ENCODE assay signal across 10 cellular contexts in genomic region chr7:35716038-35716803, GRCh38. TPM values are rescaled to one million over a fixed set of nuclear protein-coding genes. Genes with fewer than 3 reads are reported as not detected.
A peak's percentile ranks its signal among the peaks of the same experiment; 100 is the strongest.
DNase-seq lines count a peak whose midpoint lies in the region; ATAC-seq, FAIRE-seq and TF ChIP-seq lines count a peak whose summit lies in the region.
"Had no signal": no experiment of that assay in that cellular context is flagged by ENCODE, and none has a peak within 500 bp of the region (broad histone marks: within the 10 kb centered on the region; RNA-seq: fewer than 3 reads in every experiment).

No MANE protein-coding gene starts in this region.

- peak; percentile 26 for DNase-seq in GM03348 (ENCODE audit: low spot score)
- DNase-seq in astrocyte of the hippocampus (ENCODE audit: low read depth, low spot score), result peak; percentile 53
- peak; percentile 62 to 87 for DNase-seq in hippocampal formation (lab: John Stamatoyannopoulos, UW)
- DNase-seq in gastrocnemius medialis, result peak; percentile 31 to 57
- no peak for DNase-seq in SKM-1 treated with dmso at 0.1 percent for 144 hours (lab: John Stamatoyannopoulos, UW; ENCODE audit: unreplicated experiment)
- no peak for DNase-seq in RCC 7860 (ENCODE audit: low spot score)
- DNase-seq: activated naive CD8-positive, alpha-beta T cell treated with anti-CD3 and anti-CD28 coated beads, Interleukin-2, amount 10 ng/mL, durations not matched to agents 7 days and 5 days; stimulated activated CD4-positive, alpha-beta T cell treated with anti-CD3 and anti-CD28 coated beads, Interleukin-4, amount 100 ng/mL, for 4 hours had no signal

- no peaks in the 10 kb centered on the region for H3K36me3 ChIP-seq in gastrocnemius medialis

- no peaks in the 10 kb centered on the region for H3K27me3 ChIP-seq in gastrocnemius medialis

- no peak for TF ChIP-seq POLR2A in gastrocnemius medialis (IDR thresholded peaks at IDR 0.05)

- intact Hi-C loops in gastrocnemius medialis (cut with DNase I; ENCODE audit: low total_unique reads), result loop anchor here (5.0 kb wide), 1 partner anchor 36 kb away; no protein-coding TSS in a partner anchor

- ATAC-seq in gastrocnemius medialis, result peak; percentile 82 to 90
- no peak for ATAC-seq in HG02884 (IDR thresholded peaks at IDR 0.05; ENCODE audit: unreplicated experiment)
- no peak for ATAC-seq in GM19452 (IDR thresholded peaks at IDR 0.05; ENCODE audit: unreplicated experiment)

- H3K27ac ChIP-seq in gastrocnemius medialis, result peak overlapping the region; percentile 48 to 75 (median 70)

- TF ChIP-seq CTCF in gastrocnemius medialis (IDR thresholded peaks at IDR 0.05 in 4 of 5, conservative IDR thresholded peaks at IDR 0.05 in 1 of 5), result no peak

- FAIRE-seq in RCC 7860 (lab: Jason Lieb, UNC), result no peak

- H3K4me3 ChIP-seq in gastrocnemius medialis, result peak overlapping the region; percentile 28 to 35 (median 30)

- H3K9me3 ChIP-seq in gastrocnemius medialis, result no peaks in the 10 kb centered on the region

- in situ Hi-C loops in gastrocnemius medialis (cut with MboI; ENCODE audit: low sequenced_read_pairs in 4 of 4), result loop anchor here in 1 of 4 donors (25.0 kb wide), 2 partner anchors 96 to 621 kb away; partner anchors contain the start of gene SEPTIN7

- H3K4me1 ChIP-seq in gastrocnemius medialis, result peaks cover 19 to 47% of the 10 kb centered on the region in 2 donors

RNA-seq across cellular contexts. Expression of gene HERPUD2, which starts 21.3 kb away (rescaled TPM):
- 10 to 100 TPM; 12.2 to 27.8 (median 24.7) TPM for total RNA-seq in gastrocnemius medialis

Comparison
In these comparisons a context has a peak if more than half of its experiments do, and no peak if none do; other contexts are left out.
1. DNase-seq: peak in GM03348 (single experiment), astrocyte of the hippocampus (single experiment), hippocampal formation (2 of 2) and gastrocnemius medialis (2 of 2); none in SKM-1 treated with dmso at 0.1 percent for 144 hours (single experiment) and RCC 7860 (single experiment).
2. ATAC-seq: peak in gastrocnemius medialis (2 of 2); none in HG02884 (single experiment) and GM19452 (single experiment).